ENCODE assay signal across 9 cellular contexts in the genomic region with DNA sequence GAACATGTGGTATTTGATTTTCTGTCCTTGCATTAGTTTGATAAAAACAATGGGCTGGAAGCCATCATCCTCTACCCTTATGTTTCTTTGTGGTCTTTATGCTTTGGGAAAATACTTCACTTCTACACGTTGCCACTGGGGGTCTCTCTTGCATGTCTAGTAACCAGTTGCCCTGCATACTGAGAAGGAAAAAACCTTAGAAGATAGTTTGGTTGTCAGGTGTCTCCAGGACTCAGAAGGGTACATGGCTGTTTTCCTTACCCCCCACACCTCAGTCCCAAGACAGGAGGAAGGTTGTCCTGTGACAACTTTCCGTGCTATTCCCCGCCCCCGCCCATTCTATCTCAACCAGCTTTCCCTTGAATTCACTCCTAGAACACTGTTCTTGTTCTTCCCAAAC.
A peak's percentile ranks its signal among the peaks of the same experiment; 100 is the strongest.
DNase-seq lines count a peak whose midpoint lies in the region; ATAC-seq and TF ChIP-seq lines count a peak whose summit lies in the region.
"Had no signal": no experiment of that assay in that cellular context is flagged by ENCODE, and none has a peak within 500 bp of the region (broad histone marks: within the 10 kb centered on the region; RNA-seq: fewer than 3 reads in every experiment).

No MANE protein-coding gene starts in this region.

- H3K27ac Mint-ChIP-seq in CD14-positive monocyte, result no peak overlapping the region

- peak; percentile 16 for TF ChIP-seq CTCF in CD14-positive monocyte (IDR thresholded peaks at IDR 0.05)

- in situ Hi-C loops in HAP-1 (cut with MboI; ENCODE audit: low sequenced_read_pairs) (loop anchor here (25.0 kb wide), 1 partner anchor 303 kb away; no protein-coding TSS in a partner anchor), SK-MEL-5 (cut with HindIII; ENCODE audit: low pct_unique_long_range_greater_than_20kb, low sequenced_read_pairs) (no loop called here)

- H3K27me3 Mint-ChIP-seq in CD14-positive monocyte (ENCODE audit: low read depth in 3 of 3), result peaks cover 2 to 10% (median 3%) of the 10 kb centered on the region in 3 donors

- no peak overlapping the region for H3K4me3 Mint-ChIP-seq in CD14-positive monocyte

- no peaks in the 10 kb centered on the region for H3K9me3 ChIP-seq in HAP-1

- no peaks in the 10 kb centered on the region for H3K4me1 ChIP-seq in HAP-1

- no peaks in the 10 kb centered on the region for H3K27me3 ChIP-seq in HAP-1 (ENCODE audit: low read depth)

- H3K36me3 Mint-ChIP-seq in CD14-positive monocyte, result no peaks in the 10 kb centered on the region

- H3K4me3 ChIP-seq in HAP-1, result no peak overlapping the region

- no peak for DNase-seq in CD14-positive monocyte (ENCODE audit: low spot score)
- peak; percentile 9 to 20 for DNase-seq in HAP-1 (ENCODE audit: low spot score in 2 of 2)
- DNase-seq in SK-MEL-5 (ENCODE audit: low read depth, low spot score), result peak; percentile 20
- peak; percentile 25 for DNase-seq in kidney tubule cell (ENCODE audit: low spot score)
- DNase-seq in NCI-H2029 (lab: John Stamatoyannopoulos, UW), result no peak
- DNase-seq in germinal center (ENCODE audit: low spot score), result no peak
- DNase-seq in cerebellum (ENCODE audit: low spot score), result no peak
- DNase-seq: cerebellar nuclear complex had no signal

- no peaks in the 10 kb centered on the region for H3K36me3 ChIP-seq in HAP-1 (replicated peaks)

- peaks cover 0 to 14% (median 5%) of the 10 kb centered on the region in 7 donors for H3K9me3 Mint-ChIP-seq in CD14-positive monocyte

- intact Hi-C loops in CD14-positive monocyte (cut with micrococcal nuclease), result no loop called here

- no peak for ATAC-seq in GM21515 (IDR thresholded peaks at IDR 0.05; ENCODE audit: unreplicated experiment)

- no peaks in the 10 kb centered on the region for H3K4me1 Mint-ChIP-seq in CD14-positive monocyte

Comparison
In these comparisons a context has a peak if more than half of its experiments do, and no peak if none do; other contexts are left out.
1. DNase-seq: peak in HAP-1 (2 of 2), SK-MEL-5 (single experiment) and kidney tubule cell (single experiment); none in CD14-positive monocyte (single experiment), NCI-H2029 (single experiment), germinal center (single experiment) and cerebellum (single experiment).